ENCODE assay signal across 27 cellular contexts in the genomic region with DNA sequence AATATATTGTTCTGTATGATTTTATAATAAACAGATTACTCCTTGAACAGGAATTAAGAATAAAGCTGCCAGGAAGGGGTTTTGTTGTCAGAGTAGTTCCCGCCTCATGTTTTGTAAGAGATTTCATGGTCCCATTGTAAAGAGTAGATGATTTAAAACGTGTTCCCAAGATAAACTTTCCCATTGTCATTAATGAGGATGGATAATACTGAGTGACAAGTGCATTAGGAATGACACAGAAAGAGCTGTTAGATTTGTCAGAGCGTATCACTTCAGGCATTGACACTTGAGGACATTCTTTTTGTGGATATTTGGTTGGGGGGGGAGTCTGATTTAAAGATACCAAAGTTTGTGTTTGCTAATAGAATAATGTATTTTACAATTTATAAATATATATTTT.
"Had no signal": no experiment of that assay in that cellular context is flagged by ENCODE, and none has a peak within 500 bp of the region (broad histone marks: within the 10 kb centered on the region; RNA-seq: fewer than 3 reads in every experiment).

No MANE protein-coding gene starts in this region.

- H3K79me2 ChIP-seq: parathyroid adenoma had no signal

- H3K4me3 ChIP-seq: left lung, lower lobe of right lung, skin epidermis, stomach, testis, thyroid gland, transverse colon, upper lobe of left lung, vagina had no signal

- H3K4me1 Mint-ChIP-seq: naive thymus-derived CD8-positive, alpha-beta T cell; nephron; stimulated activated naive B cell treated with anti-CD40 and anti-IgM and Interleukin-4, amounts not matched to agents 10 μg/mL and 1 μg/mL and 100 μg/mL, for 72 hours had no signal

- DNase-seq: hippocampal formation; kidney; left colon; left lung; lower lobe of right lung; mammary epithelial cell; mesenchymal stem cell; naive thymus-derived CD8-positive, alpha-beta T cell; occipital lobe; right cardiac atrium; stimulated activated CD4-positive, alpha-beta T cell treated with anti-CD3 and anti-CD28 coated beads, Interleukin-12 subunit alpha, Interleukin-12 subunit beta, amount 100 ng/mL, for 4 hours; stimulated activated CD4-positive, alpha-beta T cell treated with anti-CD3 and anti-CD28 coated beads, Interleukin-15, amount 100 ng/mL, for 24 hours; stimulated activated CD4-positive, alpha-beta T cell treated with anti-CD3 and anti-CD28 coated beads, Interleukin-2, amount 100 ng/mL, for 24 hours; stimulated activated CD4-positive, alpha-beta T cell treated with anti-CD3 and anti-CD28 coated beads, Interleukin-4, amount 100 ng/mL, for 1 hour; stimulated activated naive B cell treated with anti-CD40 and anti-IgM and Interleukin-4, amounts not matched to agents 10 μg/mL and 1 μg/mL and 100 μg/mL, for 72 hours; stimulated activated naive CD8-positive, alpha-beta T cell treated with anti-CD3 and anti-CD28 coated beads, Interleukin-15, Interleukin-2, amounts not matched to agents 100 U/mL and 50 U/mL, for 24 hours; stomach; testis; thyroid gland; transverse colon; upper lobe of left lung had no signal

- H3K4me3 Mint-ChIP-seq: naive thymus-derived CD8-positive, alpha-beta T cell; nephron; stimulated activated naive B cell treated with anti-CD40 and anti-IgM and Interleukin-4, amounts not matched to agents 10 μg/mL and 1 μg/mL and 100 μg/mL, for 72 hours had no signal

- ATAC-seq: left colon; left lung; lower lobe of right lung; naive thymus-derived CD8-positive, alpha-beta T cell; right cardiac atrium; sciatic nerve; stimulated activated naive B cell treated with anti-CD40 and anti-IgM and Interleukin-4, amounts not matched to agents 10 μg/mL and 1 μg/mL and 100 μg/mL, for 72 hours; stimulated activated naive CD8-positive, alpha-beta T cell treated with anti-CD3 and anti-CD28 coated beads, Interleukin-15, Interleukin-2, amounts not matched to agents 100 U/mL and 50 U/mL, for 24 hours had no signal

- H3K36me3 ChIP-seq: left lung, lower lobe of right lung, neutrophil, stomach, thyroid gland, transverse colon, upper lobe of left lung, vagina had no signal

- H3K9me3 ChIP-seq: left lung, lower lobe of right lung, neutrophil, stomach, testis, thyroid gland, transverse colon, upper lobe of left lung, vagina had no signal

- H3K27ac ChIP-seq: left lung, lower lobe of right lung, neutrophil, parathyroid adenoma, skin epidermis, stomach, testis, thyroid gland, transverse colon, upper lobe of left lung, vagina had no signal

- H3K9ac ChIP-seq: parathyroid adenoma had no signal

- H2AFZ ChIP-seq: parathyroid adenoma had no signal

- H3K27me3 ChIP-seq: left lung, neutrophil, stomach, testis, thyroid gland, transverse colon, upper lobe of left lung, vagina had no signal

- H3K27ac Mint-ChIP-seq: naive thymus-derived CD8-positive, alpha-beta T cell; nephron; stimulated activated naive B cell treated with anti-CD40 and anti-IgM and Interleukin-4, amounts not matched to agents 10 μg/mL and 1 μg/mL and 100 μg/mL, for 72 hours had no signal

- H3K4me1 ChIP-seq: left lung, lower lobe of right lung, parathyroid adenoma, stomach, testis, thyroid gland, transverse colon, upper lobe of left lung, vagina had no signal

- H3K27me3 Mint-ChIP-seq: naive thymus-derived CD8-positive, alpha-beta T cell; stimulated activated naive B cell treated with anti-CD40 and anti-IgM and Interleukin-4, amounts not matched to agents 10 μg/mL and 1 μg/mL and 100 μg/mL, for 72 hours had no signal

- H3K9me3 Mint-ChIP-seq: naive thymus-derived CD8-positive, alpha-beta T cell; nephron; stimulated activated naive B cell treated with anti-CD40 and anti-IgM and Interleukin-4, amounts not matched to agents 10 μg/mL and 1 μg/mL and 100 μg/mL, for 72 hours had no signal
